Comparison of ENCODE assay signal across 23 cellular contexts in genomic region chr3:29668728-29669127, GRCh38.
A peak's percentile ranks its signal among the peaks of the same experiment; 100 is the strongest.
DNase-seq lines count a peak whose midpoint lies in the region; ATAC-seq and TF ChIP-seq lines count a peak whose summit lies in the region.
"Had no signal": no experiment of that assay in that cellular context is flagged by ENCODE, and none has a peak within 500 bp of the region (broad histone marks: within the 10 kb centered on the region; RNA-seq: fewer than 3 reads in every experiment).

No MANE protein-coding gene starts in this region.

- H3K9me3 ChIP-seq in mammary epithelial cell (replicated peaks; ENCODE audit: insufficient read depth, low read length) (no peaks in the 10 kb centered on the region), ovary (no peaks in the 10 kb centered on the region)
- H3K9me3 ChIP-seq: esophagus muscularis mucosa, lower lobe of right lung, pancreas, sigmoid colon, testis had no signal

- BruUV-seq in mammary epithelial cell (replicated peaks; lab: Mats Ljungman, UMichigan) = no TSS peak

- no peaks in the 10 kb centered on the region for H3K4me1 ChIP-seq in mammary epithelial cell (ENCODE audit: insufficient read depth, low read length)
- no peaks in the 10 kb centered on the region for H3K4me1 ChIP-seq in mesendoderm (ENCODE audit: control insufficient read depth, low read depth, low read length)
- H3K4me1 ChIP-seq in ovary (ENCODE audit: insufficient read depth) = no peaks in the 10 kb centered on the region
- H3K4me1 ChIP-seq: lower lobe of right lung, pancreas had no signal

- H4K5ac ChIP-seq in mesendoderm (ENCODE audit: low read length) = no peak overlapping the region

- no peak overlapping the region for H4K8ac ChIP-seq in mesendoderm (ENCODE audit: low read depth, low read length)

- H3K36me3 ChIP-seq in mammary epithelial cell (ENCODE audit: insufficient read depth, low read length) = no peaks in the 10 kb centered on the region
- H3K36me3 ChIP-seq in mesendoderm (ENCODE audit: control insufficient read depth, insufficient read depth, low read length) = no peaks in the 10 kb centered on the region
- no peaks in the 10 kb centered on the region for H3K36me3 ChIP-seq in ovary
- H3K36me3 ChIP-seq: lower lobe of right lung, pancreas, sigmoid colon had no signal

- no peaks in the 10 kb centered on the region for H3K79me1 ChIP-seq in mesendoderm (ENCODE audit: low read length)

- ATAC-seq in GM19463 (IDR thresholded peaks at IDR 0.05; ENCODE audit: unreplicated experiment) = no peak
- ATAC-seq: activated CD8-positive, alpha-beta memory T cell treated with anti-CD3 and anti-CD28 coated beads, Interleukin-2, amount 10 ng/mL, durations not matched to agents 7 days and 5 days; lower lobe of right lung; pancreas; stimulated activated memory B cell treated with anti-CD40 and anti-IgM and Interleukin-4, amounts not matched to agents 10 μg/mL and 1 μg/mL and 100 μg/mL, for 72 hours had no signal

- H3K4ac ChIP-seq in mesendoderm (ENCODE audit: low read depth, low read length) = no peak overlapping the region

- H2AFZ ChIP-seq in mammary epithelial cell (ENCODE audit: low read depth, low read length) = no peak overlapping the region

- in situ Hi-C loops in mammary epithelial cell (cut with MboI; ENCODE audit: low sequenced_read_pairs in 2 of 2) = no loop called here

- H3K23ac ChIP-seq in mesendoderm (ENCODE audit: low read length) = no peak overlapping the region

- H2BK15ac ChIP-seq in mesendoderm (replicated peaks; ENCODE audit: low read depth) = no peak overlapping the region

- no peak overlapping the region for H2BK120ac ChIP-seq in mesendoderm (ENCODE audit: low read depth, low read length)

- H3K4me3 Mint-ChIP-seq in HFFc6 = no peak overlapping the region
- H3K4me3 Mint-ChIP-seq in progenitor cell of endocrine pancreas (ENCODE audit: low read depth) = no peak overlapping the region
- H3K4me3 Mint-ChIP-seq: activated CD8-positive, alpha-beta memory T cell treated with anti-CD3 and anti-CD28 coated beads, Interleukin-2, amount 10 ng/mL, durations not matched to agents 7 days and 5 days; immature natural killer cell; stimulated activated memory B cell treated with anti-CD40 and anti-IgM and Interleukin-4, amounts not matched to agents 10 μg/mL and 1 μg/mL and 100 μg/mL, for 72 hours had no signal

- H3K4me2 ChIP-seq in mammary epithelial cell (ENCODE audit: insufficient read depth, low read depth, low read length) (no peak overlapping the region), mesendoderm (ENCODE audit: low read length) (no peak overlapping the region)

- intact Hi-C loops in mammary epithelial cell (cut with micrococcal nuclease) = no loop called here
- intact Hi-C loops in ovary (cut with DNase I) = no loop called here

- DNase-seq in Daoy (ENCODE audit: low read depth) (peak; percentile 2), HFFc6 (no peak), mammary epithelial cell (no peak), mesendoderm (peak; percentile 7), NAMALWA (ENCODE audit: low spot score) (no peak), progenitor cell of endocrine pancreas (ENCODE audit: low spot score, unreplicated experiment) (no peak), ovary (no peak)
- DNase-seq: activated CD4-positive, alpha-beta T cell treated with anti-CD3 and anti-CD28 coated beads for 4 hours; activated CD8-positive, alpha-beta memory T cell treated with anti-CD3 and anti-CD28 coated beads, Interleukin-2, amount 10 ng/mL, durations not matched to agents 7 days and 5 days; COR-L47; immature natural killer cell; KG1; lower lobe of right lung; NCI-H1092; NCI-H2029 treated with DMSO at 0.1 percent for 48 hours; pancreas; sigmoid colon; SW 1271; testis had no signal

- dilution Hi-C loops in mammary epithelial cell (cut with HindIII; ENCODE audit: low sequenced_read_pairs) = no loop called here

- H4K20me1 ChIP-seq in mammary epithelial cell (ENCODE audit: insufficient read depth, low read length) = no peaks in the 10 kb centered on the region

- H3K27me3 Mint-ChIP-seq in HFFc6 (ENCODE audit: insufficient read depth) (no peaks in the 10 kb centered on the region), progenitor cell of endocrine pancreas (no peaks in the 10 kb centered on the region)
- H3K27me3 Mint-ChIP-seq: activated CD8-positive, alpha-beta memory T cell treated with anti-CD3 and anti-CD28 coated beads, Interleukin-2, amount 10 ng/mL, durations not matched to agents 7 days and 5 days; stimulated activated memory B cell treated with anti-CD40 and anti-IgM and Interleukin-4, amounts not matched to agents 10 μg/mL and 1 μg/mL and 100 μg/mL, for 72 hours had no signal

- peak; percentile 39; the same call in 1 of the 2 replicates for TF ChIP-seq CTCF in HFFc6 (IDR thresholded peaks at IDR 0.05)
- TF ChIP-seq CTCF in mammary epithelial cell (conservative IDR thresholded peaks at IDR 0.05 in 1 of 2, IDR thresholded peaks at IDR 0.05 in 1 of 2; ENCODE audit: extremely low read depth in 1 of 2, insufficient read depth in 1 of 2, low read depth in 1 of 2, low read length in 2 of 2) = peak; percentile 13 to 25
- TF ChIP-seq CTCF in progenitor cell of endocrine pancreas (IDR thresholded peaks at IDR 0.05; ENCODE audit: unreplicated experiment) = no peak
- TF ChIP-seq CTCF in ovary (IDR thresholded peaks at IDR 0.05) = no peak

- no peak for TF ChIP-seq POLR2A in ovary (IDR thresholded peaks at IDR 0.05)

- peaks cover 11% of the 10 kb centered on the region for H3K36me3 Mint-ChIP-seq in HFFc6 (ENCODE audit: low read depth)
- H3K36me3 Mint-ChIP-seq in progenitor cell of endocrine pancreas (ENCODE audit: insufficient read depth) = peaks cover 10% of the 10 kb centered on the region
- H3K36me3 Mint-ChIP-seq: activated CD8-positive, alpha-beta memory T cell treated with anti-CD3 and anti-CD28 coated beads, Interleukin-2, amount 10 ng/mL, durations not matched to agents 7 days and 5 days; immature natural killer cell; stimulated activated memory B cell treated with anti-CD40 and anti-IgM and Interleukin-4, amounts not matched to agents 10 μg/mL and 1 μg/mL and 100 μg/mL, for 72 hours had no signal

- H3K4me1 Mint-ChIP-seq in HFFc6 (ENCODE audit: low read depth) (no peaks in the 10 kb centered on the region), progenitor cell of endocrine pancreas (ENCODE audit: low read depth) (peaks cover 14% of the 10 kb centered on the region)
- H3K4me1 Mint-ChIP-seq: activated CD8-positive, alpha-beta memory T cell treated with anti-CD3 and anti-CD28 coated beads, Interleukin-2, amount 10 ng/mL, durations not matched to agents 7 days and 5 days; immature natural killer cell; stimulated activated memory B cell treated with anti-CD40 and anti-IgM and Interleukin-4, amounts not matched to agents 10 μg/mL and 1 μg/mL and 100 μg/mL, for 72 hours had no signal

- no peak overlapping the region for H2AK5ac ChIP-seq in mesendoderm (ENCODE audit: low read length)

- CTCF ChIA-PET in mammary epithelial cell (lab: Charles Lee; ENCODE audit: low non-redundant PET) = no interaction called here

- no peaks in the 10 kb centered on the region for H3K27me3 ChIP-seq in mammary epithelial cell (ENCODE audit: insufficient read depth, low read length)
- no peaks in the 10 kb centered on the region for H3K27me3 ChIP-seq in mesendoderm (ENCODE audit: insufficient read depth, low read length, poor library complexity)
- no peaks in the 10 kb centered on the region for H3K27me3 ChIP-seq in ovary
- H3K27me3 ChIP-seq: esophagus muscularis mucosa, pancreas, sigmoid colon, testis had no signal

- no CpG with 5 or more reads among the region's 2 CpGs for WGBS in mammary epithelial cell (ENCODE audit: low coverage, missing lambda C conversion rate)
- WGBS in mesendoderm (ENCODE audit: extremely low coverage, insufficient coverage, low lambda C conversion rate) = no CpG with 5 or more reads among the region's 2 CpGs
- 93 to 99% (median 98%) methylated on average over 2 of the region's 2 CpGs for WGBS in ovary, 3 donors

- H3K9me3 Mint-ChIP-seq in HFFc6 = no peaks in the 10 kb centered on the region
- peaks cover 23% of the 10 kb centered on the region for H3K9me3 Mint-ChIP-seq in progenitor cell of endocrine pancreas (ENCODE audit: low read depth)
- H3K9me3 Mint-ChIP-seq: activated T-helper 2 cell treated with anti-CD3 and anti-CD28 coated beads, Interferon-gamma antibody, Interleukin-2, Interleukin-4, amounts not matched to agents 10 μg/mL and 5 μg/mL and 100 μg/mL, durations not matched to agents 14 hours and 24 hours and 36 hours had no signal

- H2BK5ac ChIP-seq in mesendoderm (ENCODE audit: low read length) = no peak overlapping the region

- H3K27ac ChIP-seq in mammary epithelial cell (ENCODE audit: insufficient read depth, low read depth, low read length) (no peak overlapping the region), mesendoderm (ENCODE audit: low read depth, low read length) (no peak overlapping the region), ovary (no peak overlapping the region)
- H3K27ac ChIP-seq: esophagus muscularis mucosa, lower lobe of right lung, pancreas, sigmoid colon, testis had no signal

- H3K56ac ChIP-seq in mesendoderm (ENCODE audit: low read length) = no peak overlapping the region

- H3K27ac Mint-ChIP-seq in HFFc6 (no peak overlapping the region), progenitor cell of endocrine pancreas (no peak overlapping the region)
- H3K27ac Mint-ChIP-seq: activated CD8-positive, alpha-beta memory T cell treated with anti-CD3 and anti-CD28 coated beads, Interleukin-2, amount 10 ng/mL, durations not matched to agents 7 days and 5 days; activated T-helper 2 cell treated with anti-CD3 and anti-CD28 coated beads, Interferon-gamma antibody, Interleukin-2, Interleukin-4, amounts not matched to agents 10 μg/mL and 5 μg/mL and 100 μg/mL, durations not matched to agents 14 hours and 24 hours and 36 hours; immature natural killer cell; stimulated activated memory B cell treated with anti-CD40 and anti-IgM and Interleukin-4, amounts not matched to agents 10 μg/mL and 1 μg/mL and 100 μg/mL, for 72 hours had no signal

- no peak overlapping the region for H3K4me3 ChIP-seq in mammary epithelial cell (replicated peaks in 1 of 3; ENCODE audit: insufficient read depth in 1 of 3, low read depth in 2 of 3, low read length in 3 of 3)
- no peak overlapping the region for H3K4me3 ChIP-seq in mesendoderm (ENCODE audit: low read length)
- no peak overlapping the region for H3K4me3 ChIP-seq in ovary
- H3K4me3 ChIP-seq: esophagus muscularis mucosa, lower lobe of right lung, pancreas, sigmoid colon, testis had no signal

- H3K79me2 ChIP-seq in mammary epithelial cell (ENCODE audit: insufficient read depth, low read length) (no peaks in the 10 kb centered on the region), mesendoderm (ENCODE audit: control insufficient read depth, insufficient read depth, low read length) (no peaks in the 10 kb centered on the region)

- no peak overlapping the region for H3K18ac ChIP-seq in mesendoderm (ENCODE audit: low read length)

- no peak for TF ChIP-seq EP300 in ovary (IDR thresholded peaks at IDR 0.05)

- H3K9ac ChIP-seq in mammary epithelial cell (ENCODE audit: insufficient read depth, low read length) (no peak overlapping the region), mesendoderm (ENCODE audit: low read length) (no peak overlapping the region)

Comparison
In these comparisons a context has a peak if more than half of its experiments do, and no peak if none do; other contexts are left out.
1. DNase-seq: peak in Daoy (single experiment) and mesendoderm (single experiment); none in HFFc6 (single experiment), mammary epithelial cell (single experiment), NAMALWA (single experiment), progenitor cell of endocrine pancreas (single experiment) and ovary (0 of 5).
2. CTCF ChIP-seq: peak in HFFc6 (single experiment) and mammary epithelial cell (2 of 2); none in progenitor cell of endocrine pancreas (single experiment) and ovary (0 of 3).